Comparison of ENCODE assay signal across 20 cellular contexts in the genomic region with DNA sequence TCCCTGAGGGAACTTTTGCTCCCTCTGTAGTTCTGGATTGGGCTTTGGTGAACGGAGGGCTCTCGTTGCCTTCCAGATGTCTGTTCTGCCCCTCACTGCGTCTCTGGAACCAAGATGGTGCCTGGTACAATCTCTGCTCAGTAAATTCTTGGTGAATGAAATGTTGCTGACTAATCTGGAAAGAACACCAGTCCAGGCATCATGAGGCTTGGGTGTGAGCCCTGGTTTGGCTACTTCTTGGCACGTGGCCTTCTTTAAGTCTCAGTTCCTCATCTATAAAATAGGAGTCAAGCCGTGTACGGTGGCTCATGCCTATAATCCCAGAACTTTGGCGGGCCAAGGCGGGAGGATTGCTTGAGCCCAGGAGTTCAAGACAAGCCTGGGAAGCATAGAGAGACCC. TPM values are rescaled to one million over a fixed set of nuclear protein-coding genes. Genes with fewer than 3 reads are reported as not detected.
DNase-seq lines count a peak whose midpoint lies in the region; ATAC-seq, FAIRE-seq and TF ChIP-seq lines count a peak whose summit lies in the region.
"Had no signal": no experiment of that assay in that cellular context is flagged by ENCODE, and none has a peak within 500 bp of the region (broad histone marks: within the 10 kb centered on the region; RNA-seq: fewer than 3 reads in every experiment).

No MANE protein-coding gene starts in this region.

- H3K9me3 ChIP-seq in IMR-90 (ENCODE audit: control insufficient read depth, insufficient read depth, low read length) (no peaks in the 10 kb centered on the region), astrocyte (ENCODE audit: insufficient read depth, low read depth, low read length) (no peaks in the 10 kb centered on the region)
- H3K9me3 ChIP-seq: adrenal gland, Peyer's patch, sigmoid colon, SK-N-SH, stomach, upper lobe of right lung had no signal

- no peak for TF ChIP-seq CTCF in IMR-90 (conservative IDR thresholded peaks at IDR 0.05; ENCODE audit: low read depth, low read length)
- no peak for TF ChIP-seq CTCF in astrocyte (IDR thresholded peaks at IDR 0.05; ENCODE audit: insufficient read depth, low read depth, low read length)
- TF ChIP-seq CTCF in fibroblast of the aortic adventitia (IDR thresholded peaks at IDR 0.05; ENCODE audit: insufficient read depth, low read length), result no peak

- H2BK15ac ChIP-seq in IMR-90 (ENCODE audit: low read depth, low read length), result no peak overlapping the region

- POLR2A ChIA-PET in IMR-90 (lab: Charles Lee; ENCODE audit: unreplicated experiment), result no interaction called here

- H3K4me1 Mint-ChIP-seq in astrocyte (ENCODE audit: low read depth, unreplicated experiment), result peaks cover 12% of the 10 kb centered on the region
- H3K4me1 Mint-ChIP-seq: activated CD4-positive, alpha-beta T cell treated with anti-CD3 and anti-CD28 coated beads for 36 hours had no signal

- H3K56ac ChIP-seq in IMR-90 (ENCODE audit: extremely low read depth, insufficient read depth, low read length), result no peak overlapping the region

- BruUV-seq in IMR-90 (replicated peaks; lab: Mats Ljungman, UMichigan), result no TSS peak

- no peaks in the 10 kb centered on the region for H3K79me2 ChIP-seq in astrocyte (ENCODE audit: insufficient read depth, low read length)

- H3K4me3 ChIP-seq in IMR-90 (ENCODE audit: insufficient read depth, low read depth, low read length) (no peak overlapping the region), astrocyte (ENCODE audit: insufficient read depth, low read depth, low read length) (no peak overlapping the region), fibroblast of the aortic adventitia (ENCODE audit: low read depth, low read length) (no peak overlapping the region)
- H3K4me3 ChIP-seq: adrenal gland, Peyer's patch, sigmoid colon, stomach, upper lobe of right lung had no signal

- no peak overlapping the region for H4K8ac ChIP-seq in IMR-90 (ENCODE audit: low read depth in 2 of 2, low read length in 2 of 2)

- no peak overlapping the region for H3K23ac ChIP-seq in IMR-90 (ENCODE audit: low read depth, low read length)

- intact Hi-C loops in IMR-90 (cut with micrococcal nuclease), result no loop called here

- H3K14ac ChIP-seq in IMR-90 (replicated peaks; ENCODE audit: low read depth, low read length), result no peak overlapping the region

- H2BK20ac ChIP-seq in IMR-90 (ENCODE audit: low read depth, low read length), result no peak overlapping the region

- dilution Hi-C loops in IMR-90 (cut with HindIII; ENCODE audit: low sequenced_read_pairs, unreplicated experiment), result no loop called here

- H3K9me3 Mint-ChIP-seq in astrocyte (ENCODE audit: unreplicated experiment), result peaks cover 9% of the 10 kb centered on the region

- H3K27me3 ChIP-seq in IMR-90 (ENCODE audit: control insufficient read depth, insufficient read depth, low read length) (peaks cover 4% of the 10 kb centered on the region; the same call in 1 of the 2 replicates), astrocyte (ENCODE audit: insufficient read depth, low read length) (no peaks in the 10 kb centered on the region)
- H3K27me3 ChIP-seq: Peyer's patch, sigmoid colon had no signal

- no peak overlapping the region for H4K91ac ChIP-seq in IMR-90 (ENCODE audit: insufficient read depth, low read depth, low read length)

- H3K27ac ChIP-seq in IMR-90 (ENCODE audit: insufficient read depth, low read length), result no peak overlapping the region
- peak overlapping the region; percentile 40 for H3K27ac ChIP-seq in astrocyte (ENCODE audit: low read depth, low read length)
- H3K27ac ChIP-seq: adrenal gland, Peyer's patch, sigmoid colon, stomach, upper lobe of right lung had no signal

- in situ Hi-C loops in IMR-90 (cut with MboI; ENCODE audit: low sequenced_read_pairs), result no loop called here

- CTCF ChIA-PET in IMR-90 (lab: Yijun Ruan, JAX), result no interaction called here

- no peak overlapping the region for H2BK5ac ChIP-seq in IMR-90 (ENCODE audit: low read depth, low read length, poor library complexity, severe bottlenecking)

- FAIRE-seq in astrocyte (lab: Jason Lieb, UNC), result peak; percentile 17

- peaks cover 2% of the 10 kb centered on the region for H3K36me3 Mint-ChIP-seq in astrocyte (ENCODE audit: low read depth, unreplicated experiment)

- no peak overlapping the region for H3K9ac ChIP-seq in IMR-90 (ENCODE audit: low read depth, low read length)
- no peak overlapping the region for H3K9ac ChIP-seq in astrocyte (ENCODE audit: low read length)
- H3K9ac ChIP-seq: SK-N-SH had no signal

- peak overlapping the region; percentile 55; the same call in 1 of the 2 replicates for H2BK120ac ChIP-seq in IMR-90 (ENCODE audit: low read depth, low read length)

- no peak overlapping the region for H3K4me3 Mint-ChIP-seq in astrocyte (ENCODE audit: unreplicated experiment)
- H3K4me3 Mint-ChIP-seq: activated CD4-positive, alpha-beta T cell treated with anti-CD3 and anti-CD28 coated beads for 36 hours had no signal

- H4K20me1 ChIP-seq in IMR-90 (ENCODE audit: insufficient read depth, low read length) (no peaks in the 10 kb centered on the region), astrocyte (ENCODE audit: insufficient read depth, low read length) (no peaks in the 10 kb centered on the region)

- 90% methylated on average over 4 of the region's 8 CpGs; no CpG with 5 or more reads in 1 of the 2 experiments for WGBS in IMR-90 (ENCODE audit: extremely low coverage in 2 of 2, insufficient read length in 1 of 2), 2 experiments

- peaks cover 5% of the 10 kb centered on the region; the same call in 1 of the 2 replicates for H3K9me1 ChIP-seq in IMR-90 (ENCODE audit: insufficient read depth, low read length)

- H3K27me3 Mint-ChIP-seq in astrocyte (ENCODE audit: low read depth, unreplicated experiment), result peaks cover 19% of the 10 kb centered on the region

- H3K36me3 ChIP-seq in IMR-90 (ENCODE audit: control insufficient read depth, insufficient read depth, low read length) (no peaks in the 10 kb centered on the region), astrocyte (ENCODE audit: insufficient read depth, low read length) (no peaks in the 10 kb centered on the region)
- H3K36me3 ChIP-seq: adrenal gland, Peyer's patch, upper lobe of right lung had no signal

- H3K18ac ChIP-seq in IMR-90 (ENCODE audit: low read depth, low read length), result no peak overlapping the region

- H4K5ac ChIP-seq in IMR-90 (ENCODE audit: low read depth, low read length), result no peak overlapping the region

- H3K4me1 ChIP-seq in IMR-90 (ENCODE audit: control insufficient read depth, insufficient read depth, low read length), result peaks cover 4% of the 10 kb centered on the region; the same call in 1 of the 2 replicates
- H3K4me1 ChIP-seq in astrocyte (ENCODE audit: insufficient read depth, low read length), result peaks cover 18% of the 10 kb centered on the region

- H3K4me2 ChIP-seq in IMR-90 (ENCODE audit: low read depth, low read length), result no peak overlapping the region
- no peak overlapping the region for H3K4me2 ChIP-seq in astrocyte (ENCODE audit: low read length)
- H3K4me2 ChIP-seq: SK-N-SH had no signal

- TF ChIP-seq POLR2A in IMR-90 (IDR thresholded peaks at IDR 0.05; ENCODE audit: low read depth, low read length), result no peak

- no peak overlapping the region for H3K27ac Mint-ChIP-seq in astrocyte (ENCODE audit: unreplicated experiment)
- H3K27ac Mint-ChIP-seq: activated CD4-positive, alpha-beta T cell treated with anti-CD3 and anti-CD28 coated beads for 36 hours had no signal

- DNase-seq in AG20443 (ENCODE audit: low spot score) (peak; percentile 65), IMR-90 (peak; percentile 62), astrocyte (ENCODE audit: low read depth) (peak; percentile 81), fibroblast of the aortic adventitia (ENCODE audit: low read depth) (peak; percentile 66), GOT3 (lab: John Stamatoyannopoulos, UW) (no peak)
- no peak for DNase-seq in stimulated activated CD4-positive, alpha-beta T cell treated with anti-CD3 and anti-CD28 coated beads, Interleukin-4, amount 100 ng/mL, for 1 hour
- DNase-seq: activated CD4-positive, alpha-beta T cell treated with anti-CD3 and anti-CD28 coated beads for 36 hours; activated effector memory CD4-positive, alpha-beta T cell treated with anti-CD3 and anti-CD28 coated beads, Interleukin-2, amount 50 U/mL, for 16 hours; adrenal gland; DMS79 treated with DMSO at 0.1 percent for 48 hours; NCI-H1436 treated with DMSO at 0.1 percent for 48 hours; NCI-H82; Peyer's patch; sigmoid colon; SK-N-SH; stimulated activated CD4-positive, alpha-beta T cell treated with anti-CD3 and anti-CD28 coated beads, Interleukin-1b, Interleukin-23, amount 100 ng/mL, for 48 hours; stomach; upper lobe of right lung had no signal

- H2AFZ ChIP-seq in IMR-90 (replicated peaks; ENCODE audit: low read length, poor library complexity) (peak overlapping the region; percentile 49), astrocyte (ENCODE audit: low read depth, low read length) (no peak overlapping the region)

- no peak overlapping the region for H3K4ac ChIP-seq in IMR-90 (ENCODE audit: low read depth, low read length)

- ATAC-seq in IMR-90 (ENCODE audit: low read depth) (no peak; the same call in 1 of the 2 replicates), HG02840 (IDR thresholded peaks at IDR 0.05; ENCODE audit: low FRiP score, unreplicated experiment) (no peak), HG03159 (IDR thresholded peaks at IDR 0.05; ENCODE audit: unreplicated experiment) (no peak)
- ATAC-seq: activated CD4-positive, alpha-beta T cell treated with anti-CD3 and anti-CD28 coated beads for 36 hours; upper lobe of right lung had no signal

- H2AK5ac ChIP-seq in IMR-90 (ENCODE audit: low read depth, low read length), result no peak overlapping the region; the same call in 1 of the 2 replicates

- no peaks in the 10 kb centered on the region for H3K79me1 ChIP-seq in IMR-90 (ENCODE audit: low read depth in 1 of 2, low read length in 2 of 2)

- no peak for TF ChIP-seq RAD21 in IMR-90 (IDR thresholded peaks at IDR 0.05; ENCODE audit: low read length)

- no peak overlapping the region for H2AK9ac ChIP-seq in IMR-90 (replicated peaks; ENCODE audit: low read depth, low read length, poor library complexity)

RNA-seq across cellular contexts. Expression of a gene that starts 4.3 kb away (rescaled TPM):
- 0.56 and 0.72 TPM in 2 replicates for total RNA-seq in IMR-90 (2012; rRNA removed)
- 0.65 and 1.4 TPM in 2 replicates for polyA plus RNA-seq in IMR-90 (2012; rRNA removed)
- polyA plus RNA-seq in IMR-90 (2012; cell fraction: cytosol; rRNA removed), result 0.48 and 1.5 TPM in 2 replicates
- 0.64 and 1.3 TPM in 2 replicates for polyA plus RNA-seq in IMR-90 (2012; cell fraction: nucleus; rRNA removed; ENCODE audit: low replicate concordance)
- 0.86 and 1.1 TPM in 2 replicates for total RNA-seq in astrocyte
- total RNA-seq in fibroblast of the aortic adventitia (ENCODE audit: low replicate concordance), result 4.4 and 5.1 TPM in 2 replicates

RNA-seq across cellular contexts. Expression of a gene that starts 34.9 kb away (rescaled TPM):
- under 0.01 and 0.18 TPM in 2 replicates for total RNA-seq in IMR-90 (2012; rRNA removed)
- 0.24 and 0.31 TPM in 2 replicates for polyA plus RNA-seq in IMR-90 (2012; rRNA removed)
- 0.09 and 0.31 TPM in 2 replicates for polyA plus RNA-seq in IMR-90 (2012; cell fraction: cytosol; rRNA removed)
- polyA plus RNA-seq in IMR-90 (2012; cell fraction: nucleus; rRNA removed; ENCODE audit: low replicate concordance), result 1.0 and 1.2 TPM in 2 replicates
- total RNA-seq in astrocyte, result 0.41 and 0.52 TPM in 2 replicates
- 0.36 and 0.49 TPM in 2 replicates for total RNA-seq in fibroblast of the aortic adventitia (ENCODE audit: low replicate concordance)

RNA-seq across cellular contexts. Expression of a gene that starts 45.2 kb away (rescaled TPM):
- 13.9 and 16.0 TPM in 2 replicates for total RNA-seq in IMR-90 (2012; rRNA removed)
- 19.0 and 22.2 TPM in 2 replicates for polyA plus RNA-seq in IMR-90 (2012; rRNA removed)
- polyA plus RNA-seq in IMR-90 (2012; cell fraction: cytosol; rRNA removed), result 10.9 and 15.5 TPM in 2 replicates
- polyA plus RNA-seq in IMR-90 (2012; cell fraction: nucleus; rRNA removed; ENCODE audit: low replicate concordance), result 11.3 and 20.4 TPM in 2 replicates
- 8.4 and 16.6 TPM in 2 replicates for total RNA-seq in astrocyte
- total RNA-seq in fibroblast of the aortic adventitia (ENCODE audit: low replicate concordance), result 2.9 and 3.4 TPM in 2 replicates

Comparison
In these comparisons a context has a peak if more than half of its experiments do, and no peak if none do; other contexts are left out.
1. DNase-seq: peak in AG20443 (single experiment), IMR-90 (single experiment), astrocyte (single experiment) and fibroblast of the aortic adventitia (single experiment); none in GOT3 (single experiment) and stimulated activated CD4-positive, alpha-beta T cell treated with anti-CD3 and anti-CD28 coated beads, Interleukin-4, amount 100 ng/mL, for 1 hour (single experiment).